Comparison of ENCODE assay signal across 8 cellular contexts in the genomic region with DNA sequence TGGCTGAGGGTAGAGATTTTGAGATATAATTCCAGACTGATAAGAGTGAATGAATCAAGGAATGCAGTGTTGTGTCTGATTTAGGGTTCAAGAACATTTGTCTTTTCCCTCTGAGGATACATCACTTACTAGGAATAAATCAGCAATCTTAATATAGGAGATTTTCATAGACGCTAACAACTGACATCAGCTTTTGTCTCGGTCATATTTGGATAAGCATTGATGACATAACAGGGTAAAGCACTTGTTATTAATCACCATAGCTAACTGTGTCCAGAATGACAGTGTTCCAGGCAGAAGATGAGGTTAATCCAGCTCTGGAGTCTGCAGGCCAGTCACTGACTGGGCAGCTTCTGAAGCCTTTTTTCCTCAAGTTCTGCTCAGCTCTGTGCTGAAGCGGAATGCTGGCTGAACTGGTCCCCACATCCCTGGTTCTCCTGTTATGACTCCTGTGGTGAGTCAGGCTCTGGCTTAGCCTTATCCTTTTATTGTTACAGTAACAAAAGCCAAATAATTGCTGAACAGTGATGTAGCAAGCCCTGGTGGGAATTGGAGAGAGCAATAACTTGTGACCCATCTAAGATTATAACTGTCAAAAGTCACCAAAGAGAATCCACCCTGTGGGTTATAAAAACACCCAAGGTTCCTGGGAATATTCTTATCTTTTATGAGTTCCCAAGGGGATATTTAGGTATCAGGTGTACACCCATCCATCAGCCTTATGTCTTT. TPM values are rescaled to one million over a fixed set of nuclear protein-coding genes. Genes with fewer than 3 reads are reported as not detected.
A peak's percentile ranks its signal among the peaks of the same experiment; 100 is the strongest.
DNase-seq lines count a peak whose midpoint lies in the region; ATAC-seq and TF ChIP-seq lines count a peak whose summit lies in the region.

No MANE protein-coding gene starts in this region.

- peak overlapping the region; percentile 85 for H3K27ac Mint-ChIP-seq in activated naive CD8-positive, alpha-beta T cell treated with anti-CD3 and anti-CD28 coated beads for 36 hours

- H2AFZ ChIP-seq in smooth muscle cell (ENCODE audit: low read depth): no peak overlapping the region

- H3K4me1 Mint-ChIP-seq in activated naive CD8-positive, alpha-beta T cell treated with anti-CD3 and anti-CD28 coated beads for 36 hours: peaks cover 39% of the 10 kb centered on the region

- no peaks in the 10 kb centered on the region for H3K27me3 ChIP-seq in BLaER1 treated with 17β-estradiol and CSF1 and Interleukin-3, amounts not matched to agents 10 nM and 100 nM
- H3K27me3 ChIP-seq in right cardiac atrium (ENCODE audit: control insufficient read depth, insufficient read depth) (no peaks in the 10 kb centered on the region), smooth muscle cell (ENCODE audit: low read depth) (no peaks in the 10 kb centered on the region)

- peaks cover 0 to 10% (median 0%) of the 10 kb centered on the region in 11 experiments; a peak in 2 of 22 replicates for H3K36me3 ChIP-seq in BLaER1 treated with 17β-estradiol and CSF1 and Interleukin-3, amounts not matched to agents 10 nM and 100 nM
- no peaks in the 10 kb centered on the region for H3K36me3 ChIP-seq in smooth muscle cell (ENCODE audit: low read depth)

- H3K36me3 Mint-ChIP-seq in activated naive CD8-positive, alpha-beta T cell treated with anti-CD3 and anti-CD28 coated beads for 36 hours: peaks cover 16% of the 10 kb centered on the region

- peaks cover 0 to 9% (median 5%) of the 10 kb centered on the region in 11 experiments; a peak in 6 of 22 replicates for H3K9me3 ChIP-seq in BLaER1 treated with 17β-estradiol and CSF1 and Interleukin-3, amounts not matched to agents 10 nM and 100 nM (replicated peaks in 1 of 11)
- H3K9me3 ChIP-seq in right cardiac atrium (ENCODE audit: control insufficient read depth, low read length): no peaks in the 10 kb centered on the region
- H3K9me3 ChIP-seq in smooth muscle cell (replicated peaks; ENCODE audit: low read depth): no peaks in the 10 kb centered on the region

- WGBS in right cardiac atrium: 17% methylated on average over 3 of the region's 3 CpGs
- 2% methylated on average over 3 of the region's 3 CpGs for WGBS in smooth muscle cell (ENCODE audit: low lambda C conversion rate)

- no peak for DNase-seq in activated naive CD8-positive, alpha-beta T cell treated with anti-CD3 and anti-CD28 coated beads for 36 hours
- DNase-seq in right cardiac atrium: peak; percentile 71 to 84 (median 81)
- DNase-seq in smooth muscle cell (lab: John Stamatoyannopoulos, UW; ENCODE audit: unreplicated experiment): peak; percentile 3
- no peak for DNase-seq in NAMALWA (ENCODE audit: low spot score)

- H3K9ac ChIP-seq in BLaER1 treated with 17β-estradiol and CSF1 and Interleukin-3, amounts not matched to agents 10 nM and 100 nM: peak overlapping the region in 6 of 11 experiments; percentile 1 to 91 (median 74); a peak in 10 of 22 replicates
- peak overlapping the region; percentile 78 for H3K9ac ChIP-seq in smooth muscle cell (ENCODE audit: low read depth)

- H4K20me1 ChIP-seq in BLaER1 treated with 17β-estradiol and CSF1 and Interleukin-3, amounts not matched to agents 10 nM and 100 nM: peaks cover 0 to 18% (median 0%) of the 10 kb centered on the region in 11 experiments; a peak in 3 of 22 replicates
- H4K20me1 ChIP-seq in smooth muscle cell (ENCODE audit: low read depth): peaks cover 5% of the 10 kb centered on the region

- no peaks in the 10 kb centered on the region for H3K9me3 Mint-ChIP-seq in activated naive CD8-positive, alpha-beta T cell treated with anti-CD3 and anti-CD28 coated beads for 36 hours

- no peaks in the 10 kb centered on the region for H3K27me3 Mint-ChIP-seq in activated naive CD8-positive, alpha-beta T cell treated with anti-CD3 and anti-CD28 coated beads for 36 hours

- ATAC-seq in HG02610 (IDR thresholded peaks at IDR 0.05; ENCODE audit: unreplicated experiment): peak; percentile 32
- peak; percentile 91 to 94 for ATAC-seq in right cardiac atrium
- ATAC-seq in HG03280 (IDR thresholded peaks at IDR 0.05; ENCODE audit: unreplicated experiment): no peak
- ATAC-seq in HG03095 (IDR thresholded peaks at IDR 0.05; ENCODE audit: unreplicated experiment): no peak

- peak overlapping the region in 4 of 10 experiments; percentile 12 to 54 (median 32); a peak in 8 of 20 replicates for H3K4me3 ChIP-seq in BLaER1 treated with 17β-estradiol and CSF1 and Interleukin-3, amounts not matched to agents 10 nM and 100 nM
- H3K4me3 ChIP-seq in right cardiac atrium (ENCODE audit: low read length): no peak overlapping the region
- no peak overlapping the region for H3K4me3 ChIP-seq in smooth muscle cell

- peak overlapping the region; percentile 49 to 96 (median 71) for H3K4me2 ChIP-seq in BLaER1 treated with 17β-estradiol and CSF1 and Interleukin-3, amounts not matched to agents 10 nM and 100 nM
- peak overlapping the region; percentile 63 for H3K4me2 ChIP-seq in smooth muscle cell

- peaks cover 4% of the 10 kb centered on the region for H3F3A ChIP-seq in smooth muscle cell (ENCODE audit: low read depth)

- peak overlapping the region in 10 of 11 experiments; percentile 61 to 96 (median 80); a peak in 18 of 22 replicates for H3K27ac ChIP-seq in BLaER1 treated with 17β-estradiol and CSF1 and Interleukin-3, amounts not matched to agents 10 nM and 100 nM
- H3K27ac ChIP-seq in right cardiac atrium (ENCODE audit: low read length): peak overlapping the region; percentile 95
- peak overlapping the region; percentile 96 for H3K27ac ChIP-seq in smooth muscle cell (ENCODE audit: low read depth)

- TF ChIP-seq CTCF in smooth muscle cell (IDR thresholded peaks at IDR 0.05; ENCODE audit: borderline replicate concordance, insufficient read depth, poor library complexity, severe bottlenecking): no peak

- intact Hi-C loops in right cardiac atrium (cut with DNase I): loop anchor here in 1 of 4 donors (5.0 kb wide), 1 partner anchor 43 kb away; a partner anchor contains a TSS

- H3K4me1 ChIP-seq in BLaER1 treated with 17β-estradiol and CSF1 and Interleukin-3, amounts not matched to agents 10 nM and 100 nM: peaks cover 33 to 99% (median 35%) of the 10 kb centered on the region in 10 experiments
- H3K4me1 ChIP-seq in right cardiac atrium (ENCODE audit: control insufficient read depth, insufficient read depth, low read length): peaks cover 16% of the 10 kb centered on the region
- H3K4me1 ChIP-seq in smooth muscle cell (ENCODE audit: low read depth): peaks cover 4% of the 10 kb centered on the region

- peaks cover 9% of the 10 kb centered on the region for H3K79me2 ChIP-seq in smooth muscle cell (ENCODE audit: low read depth)

- peak overlapping the region; percentile 76 for H3K4me3 Mint-ChIP-seq in activated naive CD8-positive, alpha-beta T cell treated with anti-CD3 and anti-CD28 coated beads for 36 hours

RNA-seq across cellular contexts. Expression of a gene that starts 41.8 kb away (rescaled TPM):
- total RNA-seq in activated naive CD8-positive, alpha-beta T cell treated with anti-CD3 and anti-CD28 coated beads for 36 hours: 10 to 100 TPM; 10.9 to 11.5 TPM
- total RNA-seq in right cardiac atrium (10 to 100 TPM; 37.0 to 59.5 (median 48.3) TPM), smooth muscle cell (27.6 and 36.3 TPM in 2 replicates)
- polyA plus RNA-seq in right cardiac atrium (16.4 TPM), smooth muscle cell (10.4 and 11.2 TPM in 2 replicates)

Comparison
In these comparisons a context has a peak if more than half of its experiments do, and no peak if none do; other contexts are left out.
1. ATAC-seq: peak in HG02610 (single experiment) and right cardiac atrium (2 of 2); none in HG03280 (single experiment) and HG03095 (single experiment).
2. DNase-seq: peak in right cardiac atrium (3 of 3) and smooth muscle cell (single experiment); none in activated naive CD8-positive, alpha-beta T cell treated with anti-CD3 and anti-CD28 coated beads for 36 hours (single experiment) and NAMALWA (single experiment).
3. Peak in every context shown above with its lines, with median percentiles within 50 percentile points of each other: H3K27ac ChIP-seq.